Comparison of ENCODE assay signal across 23 cellular contexts in genomic region chr18:63179422-63179821, GRCh38.
DNase-seq lines count a peak whose midpoint lies in the region; ATAC-seq and TF ChIP-seq lines count a peak whose summit lies in the region.
"Had no signal": no experiment of that assay in that cellular context is flagged by ENCODE, and none has a peak within 500 bp of the region (broad histone marks: within the 10 kb centered on the region; RNA-seq: fewer than 3 reads in every experiment).

No MANE protein-coding gene starts in this region.

- no peaks in the 10 kb centered on the region for H3K27me3 ChIP-seq in mucosa of rectum (ENCODE audit: control insufficient read depth in 2 of 2, insufficient read depth in 2 of 2, low read length in 2 of 2)
- H3K27me3 ChIP-seq in tibial artery, result no peaks in the 10 kb centered on the region
- H3K27me3 ChIP-seq: right lobe of liver, stomach had no signal

- H3K4me1 ChIP-seq in mucosa of rectum (ENCODE audit: control insufficient read depth in 2 of 2, insufficient read depth in 2 of 2, low read length in 2 of 2) (peaks cover 53 to 61% of the 10 kb centered on the region in 2 donors), tibial artery (peaks cover 0 to 78% (median 52%) of the 10 kb centered on the region in 4 donors)
- H3K4me1 ChIP-seq: foreskin keratinocyte, right lobe of liver had no signal

- H3K4me1 Mint-ChIP-seq in activated T-cell treated with anti-CD3 and anti-CD28 coated beads, Interleukin-2, amount 50 U/mL, for 24 hours (ENCODE audit: low read depth), result peaks cover 77% of the 10 kb centered on the region
- H3K4me1 Mint-ChIP-seq in activated T-cell treated with anti-CD3 and anti-CD28 coated beads, Interleukin-2, amount 50 U/mL, for 4 hours (ENCODE audit: low read depth), result peaks cover 75% of the 10 kb centered on the region
- H3K4me1 Mint-ChIP-seq in activated B cell treated with CpG ODN at 0.5 μM for 24 hours, result peaks cover 94% of the 10 kb centered on the region

- intact Hi-C loops in activated B cell treated with CpG ODN at 0.5 μM for 24 hours (cut with micrococcal nuclease) (no loop called here), tibial artery (cut with DNase I; ENCODE audit: low total_unique reads) (no loop called here)

- no peak overlapping the region for H3K4me3 Mint-ChIP-seq in activated T-cell treated with anti-CD3 and anti-CD28 coated beads, Interleukin-2, amount 50 U/mL, for 24 hours
- H3K4me3 Mint-ChIP-seq in activated T-cell treated with anti-CD3 and anti-CD28 coated beads, Interleukin-2, amount 50 U/mL, for 4 hours, result no peak overlapping the region
- no peak overlapping the region for H3K4me3 Mint-ChIP-seq in activated B cell treated with CpG ODN at 0.5 μM for 24 hours
- H3K4me3 Mint-ChIP-seq: activated CD8-positive, alpha-beta memory T cell treated with anti-CD3 and anti-CD28 coated beads, Interleukin-2, amount 10 ng/mL, durations not matched to agents 7 days and 5 days; T-helper 2 cell treated with Interferon-gamma antibody and Interleukin-4, amounts not matched to agents 5 μg/mL and 100 μg/mL, for 36 hours had no signal

- H3K36me3 ChIP-seq in mucosa of rectum (ENCODE audit: control insufficient read depth in 2 of 2, insufficient read depth in 2 of 2, low read length in 2 of 2) (no peaks in the 10 kb centered on the region), tibial artery (no peaks in the 10 kb centered on the region)
- H3K36me3 ChIP-seq: right lobe of liver, stomach had no signal

- H3K9me3 ChIP-seq in mucosa of rectum (ENCODE audit: control insufficient read depth in 2 of 2, low read length in 2 of 2) (no peaks in the 10 kb centered on the region), tibial artery (no peaks in the 10 kb centered on the region)
- H3K9me3 ChIP-seq: right lobe of liver, stomach had no signal

- peak overlapping the region in 1 of 2 donors; percentile 23 for H3K9ac ChIP-seq in mucosa of rectum (ENCODE audit: low read depth in 1 of 2, low read length in 2 of 2)

- H3K27me3 Mint-ChIP-seq in activated T-cell treated with anti-CD3 and anti-CD28 coated beads, Interleukin-2, amount 50 U/mL, for 24 hours, result no peaks in the 10 kb centered on the region
- no peaks in the 10 kb centered on the region for H3K27me3 Mint-ChIP-seq in activated T-cell treated with anti-CD3 and anti-CD28 coated beads, Interleukin-2, amount 50 U/mL, for 4 hours (ENCODE audit: low read depth)
- no peaks in the 10 kb centered on the region for H3K27me3 Mint-ChIP-seq in activated B cell treated with CpG ODN at 0.5 μM for 24 hours
- H3K27me3 Mint-ChIP-seq: activated CD8-positive, alpha-beta memory T cell treated with anti-CD3 and anti-CD28 coated beads, Interleukin-2, amount 10 ng/mL, durations not matched to agents 7 days and 5 days had no signal

- DNase-seq in activated T-cell treated with anti-CD3 and anti-CD28 coated beads, Interleukin-2, amount 50 U/mL, for 24 hours, result no peak
- no peak for DNase-seq in activated T-cell treated with anti-CD3 and anti-CD28 coated beads, Interleukin-2, amount 50 U/mL, for 4 hours
- no peak for DNase-seq in activated B cell treated with CpG ODN at 0.5 μM for 24 hours
- no peak for DNase-seq in tibial artery
- no peak for DNase-seq in NCI-H748 treated with DMSO at 0.1 percent for 48 hours (lab: John Stamatoyannopoulos, UW)
- DNase-seq: 8988T; activated CD4-positive, CD25-positive, alpha-beta regulatory T cell treated with anti-CD3 and anti-CD28 coated beads, Interleukin-2, amount 50 U/mL, for 72 hours; activated CD8-positive, alpha-beta memory T cell treated with anti-CD3 and anti-CD28 coated beads, Interleukin-2, amount 10 ng/mL, durations not matched to agents 7 days and 5 days; cortex of kidney; DMS153; foreskin keratinocyte; left cardiac atrium; NCI-H1436 treated with DMSO at 0.1 percent for 48 hours; NCI-H2171 treated with DMSO at 0.1 percent for 48 hours; occipital lobe; PC-3; right lobe of liver; stomach had no signal

- TF ChIP-seq CTCF in activated B cell treated with CpG ODN at 0.5 μM for 24 hours (IDR thresholded peaks at IDR 0.05), result no peak
- no peak for TF ChIP-seq CTCF in tibial artery (IDR thresholded peaks at IDR 0.05)

- POLR2A ChIA-PET in activated B cell treated with CpG ODN at 0.5 μM for 24 hours (lab: Charles Lee), result interaction anchor here (0.6 to 4.8 kb wide), 4 partner anchors 17 to 138 kb away, joined by 3 to 52 read pairs (median 10); no protein-coding TSS in a partner anchor

- CTCF ChIA-PET in activated B cell treated with CpG ODN at 0.5 μM for 24 hours (lab: Charles Lee), result interaction anchor here (0.7 kb wide), 2 partner anchors 13 to 17 kb away, joined by 3 to 4 read pairs; no protein-coding TSS in a partner anchor

- H3K4me3 ChIP-seq in mucosa of rectum (ENCODE audit: low read length in 2 of 2) (no peak overlapping the region), tibial artery (no peak overlapping the region)
- H3K4me3 ChIP-seq: right lobe of liver, stomach had no signal

- peak overlapping the region; percentile 22 for H3K27ac Mint-ChIP-seq in activated T-cell treated with anti-CD3 and anti-CD28 coated beads, Interleukin-2, amount 50 U/mL, for 24 hours
- H3K27ac Mint-ChIP-seq in activated B cell treated with CpG ODN at 0.5 μM for 24 hours, result peak overlapping the region; percentile 13
- H3K27ac Mint-ChIP-seq: T-helper 2 cell treated with Interferon-gamma antibody and Interleukin-4, amounts not matched to agents 5 μg/mL and 100 μg/mL, for 36 hours had no signal

- H3K27ac ChIP-seq in mucosa of rectum (ENCODE audit: low read depth in 2 of 2, low read length in 2 of 2), result peak overlapping the region; percentile 85 to 87
- H3K27ac ChIP-seq in tibial artery, result peak overlapping the region; percentile 57 to 61
- H3K27ac ChIP-seq: foreskin keratinocyte, right lobe of liver had no signal

- ATAC-seq in activated T-cell treated with anti-CD3 and anti-CD28 coated beads, Interleukin-2, amount 50 U/mL, for 4 hours, result no peak
- no peak for ATAC-seq in activated B cell treated with CpG ODN at 0.5 μM for 24 hours (ENCODE audit: low read depth)
- no peak for ATAC-seq in HG03196 (IDR thresholded peaks at IDR 0.05; ENCODE audit: unreplicated experiment)
- ATAC-seq in GM21390 (IDR thresholded peaks at IDR 0.05; ENCODE audit: unreplicated experiment), result no peak
- ATAC-seq: activated CD8-positive, alpha-beta memory T cell treated with anti-CD3 and anti-CD28 coated beads, Interleukin-2, amount 10 ng/mL, durations not matched to agents 7 days and 5 days; foreskin keratinocyte; HepG2; left cardiac atrium; PC-3; right lobe of liver had no signal

- H3K36me3 Mint-ChIP-seq in activated T-cell treated with anti-CD3 and anti-CD28 coated beads, Interleukin-2, amount 50 U/mL, for 24 hours (ENCODE audit: low read depth), result peaks cover 49% of the 10 kb centered on the region
- H3K36me3 Mint-ChIP-seq in activated T-cell treated with anti-CD3 and anti-CD28 coated beads, Interleukin-2, amount 50 U/mL, for 4 hours (ENCODE audit: insufficient read depth), result peaks cover 27% of the 10 kb centered on the region
- H3K36me3 Mint-ChIP-seq in activated B cell treated with CpG ODN at 0.5 μM for 24 hours (ENCODE audit: low read depth), result peaks cover 32% of the 10 kb centered on the region

- H3K9me3 Mint-ChIP-seq in activated T-cell treated with anti-CD3 and anti-CD28 coated beads, Interleukin-2, amount 50 U/mL, for 24 hours, result peaks cover 4% of the 10 kb centered on the region
- H3K9me3 Mint-ChIP-seq in activated T-cell treated with anti-CD3 and anti-CD28 coated beads, Interleukin-2, amount 50 U/mL, for 4 hours, result no peaks in the 10 kb centered on the region
- H3K9me3 Mint-ChIP-seq in activated B cell treated with CpG ODN at 0.5 μM for 24 hours, result no peaks in the 10 kb centered on the region
- H3K9me3 Mint-ChIP-seq: T-helper 2 cell treated with Interferon-gamma antibody and Interleukin-4, amounts not matched to agents 5 μg/mL and 100 μg/mL, for 36 hours had no signal
